ENCODE assay signal across 9 cellular contexts in the genomic region with DNA sequence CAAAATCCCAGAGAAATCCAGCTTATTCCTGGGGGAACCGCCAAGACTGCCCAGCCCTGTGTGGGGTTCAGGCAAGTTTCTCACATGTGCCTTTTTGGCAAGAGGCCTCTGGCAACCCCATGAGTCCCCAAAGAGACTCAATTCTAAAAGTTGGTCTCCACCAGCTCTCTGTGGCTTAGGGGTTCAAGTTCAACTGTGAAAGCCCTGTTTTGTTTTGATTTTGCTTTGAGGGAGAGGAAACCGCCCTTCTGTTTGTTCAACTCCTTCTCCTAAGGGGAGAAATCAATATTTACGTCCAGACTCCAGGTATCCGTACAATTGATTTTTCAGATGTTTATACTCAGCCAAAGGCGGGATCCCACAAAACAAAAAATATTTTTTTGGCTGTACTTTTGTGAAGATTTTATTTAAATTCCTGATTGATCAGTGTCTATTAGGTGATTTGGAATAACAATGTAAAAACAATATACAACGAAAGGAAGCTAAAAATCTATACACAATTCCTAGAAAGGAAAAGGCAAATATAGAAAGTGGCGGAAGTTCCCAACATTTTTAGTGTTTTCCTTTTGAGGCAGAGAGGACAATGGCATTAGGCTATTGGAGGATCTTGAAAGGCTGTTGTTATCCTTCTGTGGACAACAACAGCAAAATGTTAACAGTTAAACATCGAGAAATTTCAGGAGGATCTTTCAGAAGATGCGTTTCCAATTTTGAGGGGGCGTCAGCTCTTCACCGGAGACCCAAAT. TPM values are rescaled to one million over a fixed set of nuclear protein-coding genes. Genes with fewer than 3 reads are reported as not detected.
A peak's percentile ranks its signal among the peaks of the same experiment; 100 is the strongest.
DNase-seq lines count a peak whose midpoint lies in the region; ATAC-seq, FAIRE-seq and TF ChIP-seq lines count a peak whose summit lies in the region.
"Had no signal": no experiment of that assay in that cellular context is flagged by ENCODE, and none has a peak within 500 bp of the region (broad histone marks: within the 10 kb centered on the region; RNA-seq: fewer than 3 reads in every experiment).

No MANE protein-coding gene starts in this region.

- H3K36me3 ChIP-seq in A673 (ENCODE audit: insufficient read depth, low read length, poor library complexity, severe bottlenecking) (peaks cover 28% of the 10 kb centered on the region), HUES64 (ENCODE audit: insufficient read depth, low read length) (peaks cover 31% of the 10 kb centered on the region), brain microvascular endothelial cell (replicated peaks) (peaks cover 9% of the 10 kb centered on the region), left lung (peaks cover 0 to 4% of the 10 kb centered on the region in 2 donors)

- CTCF ChIA-PET in A673 (lab: Charles Lee), result interaction anchor here (0.5 kb wide), 1 partner anchor 151 kb away, joined by 5 read pairs; no protein-coding TSS in a partner anchor

- DNase-seq in A673 (ENCODE audit: low spot score) (no peak), brain microvascular endothelial cell (no peak), left lung (no peak), GM19239 (ENCODE audit: insufficient read length, low spot score) (no peak)

- H3K27ac ChIP-seq in A673 (ENCODE audit: low read depth, low read length, poor library complexity, severe bottlenecking) (peak overlapping the region; percentile 100), HUES64 (ENCODE audit: low read depth, low read length) (peak overlapping the region; percentile 99), brain microvascular endothelial cell (peak overlapping the region; percentile 91), left lung (peak overlapping the region; percentile 98 to 99), temporal lobe (ENCODE audit: low read depth, low read length) (peak overlapping the region; percentile 62)

- H3K27me3 ChIP-seq in A673 (replicated peaks; ENCODE audit: insufficient read depth, low read depth, low read length, poor library complexity) (no peaks in the 10 kb centered on the region), HUES64 (ENCODE audit: insufficient read depth, low read length) (no peaks in the 10 kb centered on the region), brain microvascular endothelial cell (replicated peaks) (no peaks in the 10 kb centered on the region), left lung (no peaks in the 10 kb centered on the region)

- H3K9me3 ChIP-seq in A673 (ENCODE audit: low read depth, low read length, poor library complexity, severe bottlenecking), result no peaks in the 10 kb centered on the region
- no peaks in the 10 kb centered on the region for H3K9me3 ChIP-seq in HUES64 (ENCODE audit: insufficient read depth, low read depth, low read length)
- no peaks in the 10 kb centered on the region for H3K9me3 ChIP-seq in left lung

- TSS peak; percentile 92 for BruUV-seq in A673 (replicated peaks; lab: Mats Ljungman, UMichigan)

- TF ChIP-seq CTCF in A673 (conservative IDR thresholded peaks at IDR 0.05; ENCODE audit: low read depth, low read length), result no peak
- no peak for TF ChIP-seq CTCF in brain microvascular endothelial cell (IDR thresholded peaks at IDR 0.05; ENCODE audit: low read depth, low read length, missing control alignments)
- TF ChIP-seq CTCF in left lung (IDR thresholded peaks at IDR 0.05), result no peak

- H3K4me3 ChIP-seq in A673 (ENCODE audit: low read depth, low read length, poor library complexity, severe bottlenecking) (peak overlapping the region; percentile 90), HUES64 (ENCODE audit: low read length) (peak overlapping the region; percentile 99), brain microvascular endothelial cell (ENCODE audit: low read depth, low read length) (peak overlapping the region; percentile 98), left lung (peak overlapping the region; percentile 57 to 75)

- WGBS in HUES64, result 33% methylated on average over 8 of the region's 11 CpGs

- in situ Hi-C loops in brain microvascular endothelial cell (cut with HindIII; ENCODE audit: low pct_ligation_motif_present, low sequenced_read_pairs), result no loop called here

- POLR2A ChIA-PET in A673 (lab: Charles Lee; ENCODE audit: low non-redundant PET), result interaction anchor here (0.5 kb wide), 1 partner anchor 139 kb away, joined by 7 read pairs; no protein-coding TSS in a partner anchor

- H3K4me1 ChIP-seq in A673 (ENCODE audit: insufficient read depth, low read length, poor library complexity, severe bottlenecking), result peaks cover 33% of the 10 kb centered on the region
- H3K4me1 ChIP-seq in HUES64 (ENCODE audit: insufficient read depth, low read length), result peaks cover 19% of the 10 kb centered on the region
- H3K4me1 ChIP-seq in left lung, result peaks cover 30 to 64% of the 10 kb centered on the region in 2 donors

- ATAC-seq in left lung, result no peak
- no peak for ATAC-seq in HG03095 (IDR thresholded peaks at IDR 0.05; ENCODE audit: unreplicated experiment)
- no peak for ATAC-seq in GM21515 (IDR thresholded peaks at IDR 0.05; ENCODE audit: unreplicated experiment)

- peak overlapping the region; percentile 95; the same call in 1 of the 2 replicates for H3K9ac ChIP-seq in HUES64 (ENCODE audit: low read depth, low read length)

- no peak for FAIRE-seq in GM19239 (lab: Jason Lieb, UNC)
- FAIRE-seq: islet of Langerhans had no signal

- intact Hi-C loops in A673 (cut with micrococcal nuclease; ENCODE audit: unreplicated experiment), result no loop called here
- intact Hi-C loops in left lung (cut with DNase I), result no loop called here

RNA-seq across cellular contexts. Expression of a gene that starts 0.6 kb away (rescaled TPM):
- 162 and 175 TPM in 2 replicates for total RNA-seq in A673 (2021)
- 87.3 TPM for polyA plus RNA-seq in HUES64 (2013, experiment 1 of 2)
- 93.8 TPM for polyA plus RNA-seq in HUES64 (2013, experiment 2 of 2)
- 100 to 1,000 TPM; 212 to 310 TPM for total RNA-seq in left lung
- 18.9 TPM for total RNA-seq in temporal lobe
